Comparison of ENCODE assay signal across 8 cellular contexts in genomic region chr1:101820080-101820479, GRCh38.
DNase-seq lines count a peak whose midpoint lies in the region; ATAC-seq and TF ChIP-seq lines count a peak whose summit lies in the region.

No MANE protein-coding gene starts in this region.

- no peaks in the 10 kb centered on the region for H3F3A ChIP-seq in neural progenitor cell (ENCODE audit: low read depth)

- H3K4me3 Mint-ChIP-seq in neural progenitor cell: no peak overlapping the region
- H3K4me3 Mint-ChIP-seq in mesothelial cell of epicardium: no peak overlapping the region

- TF ChIP-seq CTCF in 22Rv1 (IDR thresholded peaks at IDR 0.05) (peak; percentile 77), choroid plexus epithelial cell (conservative IDR thresholded peaks at IDR 0.05; ENCODE audit: low read depth, low read length) (peak; percentile 48), neural progenitor cell (IDR thresholded peaks at IDR 0.05) (peak; percentile 84), mesothelial cell of epicardium (IDR thresholded peaks at IDR 0.05; ENCODE audit: unreplicated experiment) (no peak), omental fat pad (IDR thresholded peaks at IDR 0.05) (no peak)

- no peaks in the 10 kb centered on the region for H3K27me3 ChIP-seq in neural progenitor cell

- H4K20me1 ChIP-seq in neural progenitor cell (ENCODE audit: low read depth): no peaks in the 10 kb centered on the region

- ATAC-seq in GM21360 (IDR thresholded peaks at IDR 0.05; ENCODE audit: unreplicated experiment): peak; percentile 64
- no peak for ATAC-seq in omental fat pad (ENCODE audit: low FRiP score)

- H3K79me2 ChIP-seq in neural progenitor cell (ENCODE audit: low read depth): no peaks in the 10 kb centered on the region

- H3K4me1 Mint-ChIP-seq in neural progenitor cell: no peaks in the 10 kb centered on the region
- H3K4me1 Mint-ChIP-seq in mesothelial cell of epicardium: peaks cover 26% of the 10 kb centered on the region

- H3K9ac ChIP-seq in neural progenitor cell: no peak overlapping the region

- peak; percentile 51 to 68 for DNase-seq in NCI-H526 (lab: John Stamatoyannopoulos, UW)
- DNase-seq in choroid plexus epithelial cell (ENCODE audit: low read depth): peak; percentile 51
- peak; percentile 72 for DNase-seq in neural progenitor cell (ENCODE audit: low spot score)
- no peak for DNase-seq in mesothelial cell of epicardium (ENCODE audit: low spot score in 2 of 2, unreplicated experiment in 2 of 2)
- DNase-seq in HuH-7.5 (ENCODE audit: low spot score): no peak
- DNase-seq in omental fat pad (ENCODE audit: low spot score): no peak

- no peak overlapping the region for H3K27ac ChIP-seq in 22Rv1
- no peak overlapping the region for H3K27ac ChIP-seq in neural progenitor cell

- no peaks in the 10 kb centered on the region for H3K9me3 ChIP-seq in neural progenitor cell (ENCODE audit: low read depth)

- no peak overlapping the region for H3K4me2 ChIP-seq in neural progenitor cell

- H2AFZ ChIP-seq in neural progenitor cell (replicated peaks): no peak overlapping the region

- H3K4me3 ChIP-seq in choroid plexus epithelial cell (ENCODE audit: low read depth, low read length): no peak overlapping the region
- no peak overlapping the region for H3K4me3 ChIP-seq in neural progenitor cell

- no peaks in the 10 kb centered on the region for H3K9me3 Mint-ChIP-seq in neural progenitor cell
- no peaks in the 10 kb centered on the region for H3K9me3 Mint-ChIP-seq in mesothelial cell of epicardium

- H3K27ac Mint-ChIP-seq in neural progenitor cell (no peak overlapping the region), mesothelial cell of epicardium (no peak overlapping the region)

- H3K36me3 Mint-ChIP-seq in neural progenitor cell: no peaks in the 10 kb centered on the region
- peaks cover 4% of the 10 kb centered on the region for H3K36me3 Mint-ChIP-seq in mesothelial cell of epicardium

- H3K4me1 ChIP-seq in neural progenitor cell: no peaks in the 10 kb centered on the region

- no peaks in the 10 kb centered on the region for H3K27me3 Mint-ChIP-seq in neural progenitor cell (ENCODE audit: insufficient read depth, low read depth)
- peaks cover 2% of the 10 kb centered on the region for H3K27me3 Mint-ChIP-seq in mesothelial cell of epicardium (ENCODE audit: low read depth)

- no peaks in the 10 kb centered on the region for H3K36me3 ChIP-seq in neural progenitor cell

Comparison
In these comparisons a context has a peak if more than half of its experiments do, and no peak if none do; other contexts are left out.
1. CTCF ChIP-seq: peak in 22Rv1 (single experiment), choroid plexus epithelial cell (single experiment) and neural progenitor cell (single experiment); none in mesothelial cell of epicardium (single experiment) and omental fat pad (0 of 3).
2. DNase-seq: peak in NCI-H526 (2 of 2), choroid plexus epithelial cell (single experiment) and neural progenitor cell (single experiment); none in mesothelial cell of epicardium (0 of 2), HuH-7.5 (single experiment) and omental fat pad (single experiment).